ENCODE assay signal across 25 cellular contexts in the genomic region with DNA sequence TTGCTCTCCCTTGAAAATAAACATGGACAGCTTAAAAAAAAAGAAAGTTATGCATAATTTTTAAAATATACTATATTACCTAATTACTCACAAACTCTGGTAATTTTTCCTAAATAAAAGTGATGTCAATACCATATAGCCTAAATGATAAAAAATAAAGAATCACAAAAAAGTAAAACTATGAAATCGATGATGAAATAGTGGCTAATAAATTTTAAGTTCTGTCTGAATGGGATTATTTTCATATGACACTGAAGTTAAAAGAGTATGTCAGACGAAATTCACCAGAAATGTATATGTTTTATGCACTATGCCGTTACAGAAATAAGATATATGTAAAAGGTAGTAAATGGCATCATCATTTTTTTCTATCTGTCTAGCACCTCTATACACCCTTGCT. TPM values are rescaled to one million over a fixed set of nuclear protein-coding genes. Genes with fewer than 3 reads are reported as not detected.
"Had no signal": no experiment of that assay in that cellular context is flagged by ENCODE, and none has a peak within 500 bp of the region (broad histone marks: within the 10 kb centered on the region; RNA-seq: fewer than 3 reads in every experiment).

No MANE protein-coding gene starts in this region.

- H3K27ac Mint-ChIP-seq: mesothelial cell of epicardium; naive B cell; naive thymus-derived CD8-positive, alpha-beta T cell had no signal

- H3K9me3 ChIP-seq: esophagus muscularis mucosa, gastrocnemius medialis, heart right ventricle, left lung, lower lobe of right lung, mucosa of descending colon had no signal

- DNase-seq: dermis blood vessel endothelial cell; dorsolateral prefrontal cortex; effector CD4-positive, alpha-beta T cell; effector memory CD4-positive, alpha-beta T cell; foreskin keratinocyte; gastrocnemius medialis; glutamatergic neuron; head of caudate nucleus; heart right ventricle; hippocampal formation; left cardiac atrium; left lung; left ventricle myocardium superior; lower lobe of right lung; mesenchymal stem cell; naive B cell; naive thymus-derived CD8-positive, alpha-beta T cell had no signal

- H3K4me3 Mint-ChIP-seq: mesothelial cell of epicardium; naive B cell; naive thymus-derived CD8-positive, alpha-beta T cell had no signal

- H3K4me3 ChIP-seq: coronary artery, dorsolateral prefrontal cortex, esophagus muscularis mucosa, gastrocnemius medialis, heart right ventricle, left lung, lower lobe of right lung, mucosa of descending colon had no signal

- H3K4me1 Mint-ChIP-seq: naive B cell; naive thymus-derived CD8-positive, alpha-beta T cell had no signal

- H3K36me3 ChIP-seq: esophagus muscularis mucosa, gastrocnemius medialis, heart right ventricle, left lung, lower lobe of right lung had no signal

- H3K36me3 Mint-ChIP-seq: mesothelial cell of epicardium; naive B cell; naive thymus-derived CD8-positive, alpha-beta T cell had no signal

- H3K27ac ChIP-seq: coronary artery, dorsolateral prefrontal cortex, esophagus muscularis mucosa, foreskin keratinocyte, gastrocnemius medialis, heart right ventricle, left lung, lower lobe of right lung had no signal

- ATAC-seq: foreskin keratinocyte; gastrocnemius medialis; heart right ventricle; left cardiac atrium; left lung; left ventricle myocardium superior; lower lobe of right lung; naive thymus-derived CD8-positive, alpha-beta T cell had no signal

- H3K9me3 Mint-ChIP-seq: naive thymus-derived CD8-positive, alpha-beta T cell had no signal

- FAIRE-seq: colon, endothelial cell of umbilical vein, keratinocyte had no signal

- H3K4me1 ChIP-seq: foreskin keratinocyte, gastrocnemius medialis, left lung, lower lobe of right lung had no signal

- H3K27me3 ChIP-seq: dorsolateral prefrontal cortex, esophagus muscularis mucosa, foreskin keratinocyte, gastrocnemius medialis, heart right ventricle, left lung had no signal

RNA-seq across cellular contexts. Expression of gene FSIP1, which starts 51.4 kb away (rescaled TPM):
- total RNA-seq: mesenteric fat pad had no signal
